12 cellular contexts compared by ENCODE assay signal in genomic region chr2:69298261-69298660, GRCh38.
DNase-seq lines count a peak whose midpoint lies in the region; TF ChIP-seq lines count a peak whose summit lies in the region.
"Had no signal": no experiment of that assay in that cellular context is flagged by ENCODE, and none has a peak within 500 bp of the region (broad histone marks: within the 10 kb centered on the region; RNA-seq: fewer than 3 reads in every experiment).

No MANE protein-coding gene starts in this region.

- H3K36me3 ChIP-seq in hepatocyte (replicated peaks; ENCODE audit: insufficient read depth, low read depth), result no peaks in the 10 kb centered on the region

- TF ChIP-seq CTCF in epithelial cell of proximal tubule (conservative IDR thresholded peaks at IDR 0.05; ENCODE audit: low read depth, low read length), result peak; percentile 21
- TF ChIP-seq CTCF in hepatocyte (IDR thresholded peaks at IDR 0.05; ENCODE audit: poor library complexity), result no peak
- no peak for TF ChIP-seq CTCF in chondrocyte (IDR thresholded peaks at IDR 0.05)

- H3K4me3 Mint-ChIP-seq in chondrocyte (ENCODE audit: unreplicated experiment), result no peak overlapping the region

- no peak overlapping the region for H2AFZ ChIP-seq in hepatocyte

- peak; percentile 81 for DNase-seq in H4 (ENCODE audit: low spot score)
- peak; percentile 98 for DNase-seq in RPMI7951 (ENCODE audit: low read depth)
- DNase-seq in epithelial cell of proximal tubule (ENCODE audit: low read depth), result peak; percentile 69
- DNase-seq in skeletal muscle cell (ENCODE audit: low read depth), result peak; percentile 94
- DNase-seq in erythroblast (lab: John Stamatoyannopoulos, UW), result no peak
- no peak for DNase-seq in hepatocyte (ENCODE audit: low spot score)
- no peak for DNase-seq in chondrocyte (ENCODE audit: low spot score)
- no peak for DNase-seq in DMS53 treated with DMSO at 0.1 percent for 48 hours (lab: John Stamatoyannopoulos, UW; ENCODE audit: unreplicated experiment)
- DNase-seq: activated gamma-delta T cell treated with Interleukin-2 at 50 U/mL for 16 hours; small intestine; stimulated activated naive CD4-positive, alpha-beta T cell had no signal

- H3K9me3 Mint-ChIP-seq in chondrocyte (ENCODE audit: low read depth), result no peaks in the 10 kb centered on the region

- no peaks in the 10 kb centered on the region for H3K9me2 ChIP-seq in hepatocyte (replicated peaks; ENCODE audit: insufficient read depth)

- peaks cover 19% of the 10 kb centered on the region for H3K4me1 Mint-ChIP-seq in chondrocyte (ENCODE audit: low read depth)

- peaks cover 11% of the 10 kb centered on the region for H3K4me1 ChIP-seq in hepatocyte (ENCODE audit: insufficient read depth)

- no peak overlapping the region for H3K4me2 ChIP-seq in hepatocyte

- H3K4me3 ChIP-seq in epithelial cell of proximal tubule (ENCODE audit: low read depth, low read length), result no peak overlapping the region
- H3K4me3 ChIP-seq in skeletal muscle cell (ENCODE audit: low read depth, low read length), result no peak overlapping the region
- H3K4me3 ChIP-seq in hepatocyte, result no peak overlapping the region

- 86% methylated on average over 7 of the region's 7 CpGs for WGBS in hepatocyte (ENCODE audit: low lambda C conversion rate, missing lambda C conversion rate)

- no peak overlapping the region for H3K27ac ChIP-seq in hepatocyte
- H3K27ac ChIP-seq: VCaP had no signal

- no peaks in the 10 kb centered on the region for H3K79me2 ChIP-seq in hepatocyte

- no peaks in the 10 kb centered on the region for H4K20me1 ChIP-seq in hepatocyte (ENCODE audit: insufficient read depth, poor library complexity, severe bottlenecking)

- H3K36me3 Mint-ChIP-seq in chondrocyte (ENCODE audit: low read depth), result no peaks in the 10 kb centered on the region

- no peaks in the 10 kb centered on the region for H3K9me3 ChIP-seq in hepatocyte (ENCODE audit: low read depth)

- H3K27me3 ChIP-seq in hepatocyte, result no peaks in the 10 kb centered on the region

- no peak overlapping the region for H3K27ac Mint-ChIP-seq in chondrocyte (ENCODE audit: unreplicated experiment)

- H3K27me3 Mint-ChIP-seq in chondrocyte (ENCODE audit: low read depth), result no peaks in the 10 kb centered on the region

- no peak for TF ChIP-seq POLR2A in erythroblast (IDR thresholded peaks at IDR 0.05; ENCODE audit: low read length)

Comparison
In these comparisons a context has a peak if more than half of its experiments do, and no peak if none do; other contexts are left out.
1. DNase-seq: peak in H4 (single experiment), RPMI7951 (single experiment), epithelial cell of proximal tubule (single experiment) and skeletal muscle cell (single experiment); none in erythroblast (0 of 2), hepatocyte (single experiment), chondrocyte (single experiment) and DMS53 treated with DMSO at 0.1 percent for 48 hours (single experiment).